ENCODE assay signal across 8 cellular contexts in genomic region chr19:57103573-57104277, GRCh38. TPM values are rescaled to one million over a fixed set of nuclear protein-coding genes. Genes with fewer than 3 reads are reported as not detected.
DNase-seq lines count a peak whose midpoint lies in the region; ATAC-seq and TF ChIP-seq lines count a peak whose summit lies in the region.

No MANE protein-coding gene starts in this region.

- H3K27ac ChIP-seq in hepatocyte = no peak overlapping the region
- no peak overlapping the region for H3K27ac ChIP-seq in gastrocnemius medialis

- H3K9me3 ChIP-seq in hepatocyte (ENCODE audit: low read depth) (no peaks in the 10 kb centered on the region), gastrocnemius medialis (no peaks in the 10 kb centered on the region)

- no peak overlapping the region for H3K4me2 ChIP-seq in hepatocyte

- H3K4me1 ChIP-seq in hepatocyte (ENCODE audit: insufficient read depth) (no peaks in the 10 kb centered on the region), gastrocnemius medialis (no peaks in the 10 kb centered on the region)

- ATAC-seq in gastrocnemius medialis (no peak), HG03469 (IDR thresholded peaks at IDR 0.05; ENCODE audit: unreplicated experiment) (no peak)

- 62% methylated on average over 13 of the region's 13 CpGs for WGBS in hepatocyte (ENCODE audit: low lambda C conversion rate, missing lambda C conversion rate)

- in situ Hi-C loops in KBM-7 (cut with MboI; ENCODE audit: low pct_unique_long_range_greater_than_20kb, low sequenced_read_pairs) (no loop called here), gastrocnemius medialis (cut with MboI; ENCODE audit: low sequenced_read_pairs in 4 of 4) (no loop called here)

- DNase-seq in DMS114 treated with DMSO at 0.1 percent for 48 hours (lab: John Stamatoyannopoulos, UW; ENCODE audit: unreplicated experiment) (peak; percentile 80), KBM-7 (peak; percentile 67), T-helper 1 cell (peak; percentile 28 to 49 (median 40)), amniotic stem cell (lab: John Stamatoyannopoulos, UW) (peak; percentile 15), hepatocyte (ENCODE audit: low spot score) (peak; percentile 15), gastrocnemius medialis (peak in 1 of 2 donors; percentile 16), NCI-H510A treated with DMSO at 0.1 percent for 48 hours (lab: John Stamatoyannopoulos, UW) (no peak)

- no peaks in the 10 kb centered on the region for H3K36me3 ChIP-seq in hepatocyte (replicated peaks; ENCODE audit: insufficient read depth, low read depth)
- H3K36me3 ChIP-seq in gastrocnemius medialis = no peaks in the 10 kb centered on the region

- no peaks in the 10 kb centered on the region for H3K79me2 ChIP-seq in hepatocyte

- H3K27me3 ChIP-seq in hepatocyte = no peaks in the 10 kb centered on the region
- peaks cover 0 to 20% (median 9%) of the 10 kb centered on the region in 3 donors for H3K27me3 ChIP-seq in gastrocnemius medialis

- intact Hi-C loops in gastrocnemius medialis (cut with DNase I; ENCODE audit: low total_unique reads) = no loop called here

- no peak for TF ChIP-seq POLR2A in gastrocnemius medialis (IDR thresholded peaks at IDR 0.05)

- no peak overlapping the region for H3K4me3 ChIP-seq in hepatocyte
- no peak overlapping the region for H3K4me3 ChIP-seq in gastrocnemius medialis

- no peaks in the 10 kb centered on the region for H3K9me2 ChIP-seq in hepatocyte (replicated peaks; ENCODE audit: insufficient read depth)

- peak; percentile 46 for TF ChIP-seq CTCF in hepatocyte (IDR thresholded peaks at IDR 0.05; ENCODE audit: poor library complexity)
- peak; percentile 42 to 62 (median 51) for TF ChIP-seq CTCF in gastrocnemius medialis (IDR thresholded peaks at IDR 0.05 in 4 of 5, conservative IDR thresholded peaks at IDR 0.05 in 1 of 5)

- no peak overlapping the region for H2AFZ ChIP-seq in hepatocyte

- no peaks in the 10 kb centered on the region for H4K20me1 ChIP-seq in hepatocyte (ENCODE audit: insufficient read depth, poor library complexity, severe bottlenecking)

RNA-seq across cellular contexts. Expression of gene USP29, which starts 16.1 kb away (rescaled TPM):
- total RNA-seq in hepatocyte (not detected in 2 replicates), gastrocnemius medialis (not detected)
- polyA plus RNA-seq in hepatocyte = not detected in 2 replicates

RNA-seq across cellular contexts. Expression of gene ZIM3, which starts 41.3 kb away (rescaled TPM):
- total RNA-seq in hepatocyte (not detected in 2 replicates), gastrocnemius medialis (not detected)
- polyA plus RNA-seq in hepatocyte = not detected in 2 replicates
